10 cellular contexts compared by ENCODE assay signal in the genomic region with DNA sequence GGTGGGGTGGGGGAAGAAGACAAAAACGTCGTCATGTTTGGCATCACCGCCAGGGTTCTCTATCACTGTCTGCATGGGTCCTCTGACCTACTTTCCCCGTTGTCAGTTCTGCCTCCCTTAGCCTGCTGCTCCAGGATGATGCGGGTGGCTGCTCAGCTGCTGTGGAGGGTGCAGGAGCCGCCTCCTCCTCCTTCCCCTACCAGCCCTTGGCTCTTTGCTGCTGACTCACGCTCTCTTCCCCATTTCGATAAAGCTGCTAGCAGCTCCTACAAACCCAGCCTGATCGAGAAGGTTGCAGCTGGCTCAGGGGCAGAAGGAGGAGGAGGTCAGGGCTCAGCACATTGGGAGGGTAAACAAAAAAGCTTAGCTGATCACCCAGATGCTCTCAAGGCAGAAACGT. TPM values are rescaled to one million over a fixed set of nuclear protein-coding genes. Genes with fewer than 3 reads are reported as not detected.
A peak's percentile ranks its signal among the peaks of the same experiment; 100 is the strongest.
DNase-seq lines count a peak whose midpoint lies in the region; ATAC-seq and TF ChIP-seq lines count a peak whose summit lies in the region.
"Had no signal": no experiment of that assay in that cellular context is flagged by ENCODE, and none has a peak within 500 bp of the region (broad histone marks: within the 10 kb centered on the region; RNA-seq: fewer than 3 reads in every experiment).

No MANE protein-coding gene starts in this region.

- CTCF ChIA-PET in activated naive CD4-positive, alpha-beta T cell treated with anti-CD3 and anti-CD28 coated beads for 36 hours (lab: Charles Lee), result no interaction called here

- TF ChIP-seq POLR2A in GM18505 (IDR thresholded peaks at IDR 0.05; ENCODE audit: borderline replicate concordance, extremely low read depth, insufficient read depth, insufficient read length), result no peak

- H3K9me3 Mint-ChIP-seq in activated naive CD4-positive, alpha-beta T cell treated with anti-CD3 and anti-CD28 coated beads for 36 hours, result peaks cover 5% of the 10 kb centered on the region
- peaks cover 3 to 7% of the 10 kb centered on the region in 2 donors for H3K9me3 Mint-ChIP-seq in activated naive CD4-positive, alpha-beta T cell treated with anti-CD3 and anti-CD28 coated beads, Interleukin-2, amount 50 U/mL, for 72 hours

- no peak for ATAC-seq in activated naive CD4-positive, alpha-beta T cell treated with anti-CD3 and anti-CD28 coated beads, Interleukin-2, amount 50 U/mL, for 72 hours
- ATAC-seq in GM19455 (IDR thresholded peaks at IDR 0.05; ENCODE audit: unreplicated experiment) (no peak), GM18505 (IDR thresholded peaks at IDR 0.05; ENCODE audit: unreplicated experiment) (no peak)

- no peak overlapping the region for H3K27ac Mint-ChIP-seq in activated naive CD4-positive, alpha-beta T cell treated with anti-CD3 and anti-CD28 coated beads for 36 hours
- no peak overlapping the region for H3K27ac Mint-ChIP-seq in activated naive CD4-positive, alpha-beta T cell treated with anti-CD3 and anti-CD28 coated beads, Interleukin-2, amount 50 U/mL, for 72 hours
- H3K27ac Mint-ChIP-seq: activated naive CD4-positive, alpha-beta T cell treated with anti-CD3 and anti-CD28 coated beads, Interleukin-2, amount 10 ng/mL, durations not matched to agents 7 days and 5 days had no signal

- intact Hi-C loops in activated naive CD4-positive, alpha-beta T cell treated with anti-CD3 and anti-CD28 coated beads for 36 hours (cut with micrococcal nuclease), result no loop called here

- H3K4me3 Mint-ChIP-seq in activated naive CD4-positive, alpha-beta T cell treated with anti-CD3 and anti-CD28 coated beads for 36 hours, result no peak overlapping the region
- H3K4me3 Mint-ChIP-seq: activated naive CD4-positive, alpha-beta T cell treated with anti-CD3 and anti-CD28 coated beads, Interleukin-2, amount 10 ng/mL, durations not matched to agents 7 days and 5 days had no signal

- H3K4me1 Mint-ChIP-seq in activated naive CD4-positive, alpha-beta T cell treated with anti-CD3 and anti-CD28 coated beads for 36 hours (ENCODE audit: low read depth), result peaks cover 23% of the 10 kb centered on the region

- DNase-seq in activated naive CD4-positive, alpha-beta T cell treated with anti-CD3 and anti-CD28 coated beads for 36 hours, result peak; percentile 30
- DNase-seq in activated naive CD4-positive, alpha-beta T cell treated with anti-CD3 and anti-CD28 coated beads, Interleukin-2, amount 50 U/mL, for 72 hours (ENCODE audit: low spot score in 2 of 2), result no peak
- DNase-seq in SIG-M5 treated with dmso at 0.1 percent for 504 hours (lab: John Stamatoyannopoulos, UW; ENCODE audit: unreplicated experiment) (peak; percentile 85), fibroblast of peridontal ligament (ENCODE audit: extremely low read depth) (peak; percentile 64), superior temporal gyrus (ENCODE audit: extremely low spot score) (peak; percentile 46), DMS153 treated with DMSO at 0.1 percent for 48 hours (lab: John Stamatoyannopoulos, UW; ENCODE audit: unreplicated experiment) (no peak)
- DNase-seq: activated naive CD4-positive, alpha-beta T cell treated with anti-CD3 and anti-CD28 coated beads, Interleukin-2, amount 10 ng/mL, durations not matched to agents 7 days and 5 days; NCI-H1436 treated with DMSO at 0.1 percent for 48 hours had no signal

- peaks cover 8% of the 10 kb centered on the region for H3K27me3 Mint-ChIP-seq in activated naive CD4-positive, alpha-beta T cell treated with anti-CD3 and anti-CD28 coated beads for 36 hours (ENCODE audit: low read depth)

- H3K36me3 Mint-ChIP-seq in activated naive CD4-positive, alpha-beta T cell treated with anti-CD3 and anti-CD28 coated beads for 36 hours (ENCODE audit: low read depth), result no peaks in the 10 kb centered on the region
- H3K36me3 Mint-ChIP-seq in activated naive CD4-positive, alpha-beta T cell treated with anti-CD3 and anti-CD28 coated beads, Interleukin-2, amount 50 U/mL, for 72 hours, result peaks cover 0 to 10% of the 10 kb centered on the region in 2 donors
- H3K36me3 Mint-ChIP-seq: activated naive CD4-positive, alpha-beta T cell treated with anti-CD3 and anti-CD28 coated beads, Interleukin-2, amount 10 ng/mL, durations not matched to agents 7 days and 5 days had no signal

RNA-seq across cellular contexts. Expression of a gene that starts 49.5 kb away (rescaled TPM):
- 100 to 1,000 TPM in 1 of 2 experiments, 10 to 100 TPM in 1; 98.1 to 100 TPM for total RNA-seq in activated naive CD4-positive, alpha-beta T cell treated with anti-CD3 and anti-CD28 coated beads for 36 hours
- total RNA-seq in activated naive CD4-positive, alpha-beta T cell treated with anti-CD3 and anti-CD28 coated beads, Interleukin-2, amount 50 U/mL, for 72 hours, result 100 to 1,000 TPM in 1 of 2 donors, 10 to 100 TPM in 1; 91.9 to 113 TPM

Comparison
In these comparisons a context has a peak if more than half of its experiments do, and no peak if none do; other contexts are left out.
1. DNase-seq: peak in activated naive CD4-positive, alpha-beta T cell treated with anti-CD3 and anti-CD28 coated beads for 36 hours (single experiment), SIG-M5 treated with dmso at 0.1 percent for 504 hours (single experiment), fibroblast of peridontal ligament (single experiment) and superior temporal gyrus (single experiment); none in activated naive CD4-positive, alpha-beta T cell treated with anti-CD3 and anti-CD28 coated beads, Interleukin-2, amount 50 U/mL, for 72 hours (0 of 2) and DMS153 treated with DMSO at 0.1 percent for 48 hours (single experiment).